ENCODE assay signal across 2 cellular contexts in genomic region chr21:37937668-37938067, GRCh38.
TF ChIP-seq lines count a peak whose summit lies in the region.

No MANE protein-coding gene starts in this region.

TF ChIP-seq in IMR-90, 13 proteins besides CTCF, POLR2A, EP300 and RAD21:
- no peak for TF ChIP-seq SMC3 (IDR thresholded peaks at IDR 0.05; ENCODE audit: low read depth, low read length)
- TF ChIP-seq USF2 (IDR thresholded peaks at IDR 0.05; ENCODE audit: low read depth, low read length) = no peak
- TF ChIP-seq MAFK (IDR thresholded peaks at IDR 0.05; ENCODE audit: low read depth, low read length) = no peak
- TF ChIP-seq RCOR1 (IDR thresholded peaks at IDR 0.05; ENCODE audit: insufficient replicate concordance, low read length) = no peak

TF ChIP-seq in H1, 55 proteins besides CTCF, POLR2A, EP300 and RAD21:
- TF ChIP-seq TAF7 (optimal IDR thresholded peaks at IDR 0.05; ENCODE audit: borderline replicate concordance, low read depth, low read length) (no peak), BACH1 (IDR thresholded peaks at IDR 0.05; ENCODE audit: low read length) (no peak), EGR1 (IDR thresholded peaks at IDR 0.05; ENCODE audit: borderline replicate concordance, low read depth, low read length) (no peak), GABPA (IDR thresholded peaks at IDR 0.05; ENCODE audit: borderline replicate concordance, insufficient read depth, low read length) (no peak), SP4 (IDR thresholded peaks at IDR 0.05; ENCODE audit: low read length) (no peak), CHD2 (IDR thresholded peaks at IDR 0.05; ENCODE audit: low read length) (no peak), SIX5 (IDR thresholded peaks at IDR 0.05; ENCODE audit: low read depth, low read length) (no peak), PHF8 (conservative IDR thresholded peaks at IDR 0.05; ENCODE audit: low read depth, low read length) (no peak), KDM1A (IDR thresholded peaks at IDR 0.05; ENCODE audit: borderline replicate concordance, low read length) (no peak), CBX8 (IDR thresholded peaks at IDR 0.05; ENCODE audit: borderline replicate concordance, low read depth, low read length) (no peak), JUND (IDR thresholded peaks at IDR 0.05; ENCODE audit: low read length) (no peak), SP2 (IDR thresholded peaks at IDR 0.05; ENCODE audit: low read length) (no peak), MAFK (IDR thresholded peaks at IDR 0.05; ENCODE audit: low read depth, low read length) (no peak), BRCA1 (IDR thresholded peaks at IDR 0.05; ENCODE audit: low read depth, low read length) (no peak), POLR2AphosphoS5 (IDR thresholded peaks at IDR 0.05; ENCODE audit: low read depth, low read length) (no peak), TBP (IDR thresholded peaks at IDR 0.05; ENCODE audit: low read depth, low read length) (no peak), HDAC6 (IDR thresholded peaks at IDR 0.05; ENCODE audit: low read depth, low read length) (no peak), BCL11A (IDR thresholded peaks at IDR 0.05; ENCODE audit: low read depth in 2 of 2, low read length in 2 of 2) (no peak)
